19 cellular contexts compared by ENCODE assay signal in the genomic region with DNA sequence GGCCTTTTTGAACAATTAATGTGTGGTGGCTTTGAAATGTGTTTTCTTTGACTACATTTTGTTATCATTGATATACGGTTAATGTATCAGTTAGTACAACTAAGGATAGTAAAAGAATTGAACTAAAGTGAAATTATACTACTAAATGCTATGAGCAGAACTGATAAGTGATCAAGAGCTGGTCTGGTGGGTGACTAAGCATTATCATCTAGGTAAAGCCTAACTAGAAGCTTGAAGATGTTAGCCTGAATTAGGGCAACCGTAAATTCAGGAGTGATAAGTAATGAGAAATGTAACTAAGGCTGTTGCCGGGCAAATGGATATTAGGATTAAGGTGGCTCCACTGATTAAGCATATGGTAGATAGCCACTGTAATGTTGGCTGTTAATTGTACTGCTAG. TPM values are rescaled to one million over a fixed set of nuclear protein-coding genes. Genes with fewer than 3 reads are reported as not detected.
DNase-seq lines count a peak whose midpoint lies in the region; ATAC-seq, FAIRE-seq and TF ChIP-seq lines count a peak whose summit lies in the region.
"Had no signal": no experiment of that assay in that cellular context is flagged by ENCODE, and none has a peak within 500 bp of the region (broad histone marks: within the 10 kb centered on the region; RNA-seq: fewer than 3 reads in every experiment).

No MANE protein-coding gene starts in this region.

- intact Hi-C loops in K562 (cut with micrococcal nuclease): no loop called here

- FAIRE-seq in K562 (lab: Jason Lieb, UNC): no peak
- peak; percentile 24 for FAIRE-seq in islet of Langerhans (lab: Jason Lieb, UNC)
- FAIRE-seq: GM12878, GM19239, H54 had no signal

- H3K9me3 ChIP-seq in K562 (replicated peaks; ENCODE audit: control insufficient read depth, insufficient read depth, low read depth, low read length): no peaks in the 10 kb centered on the region
- H3K9me3 ChIP-seq: HAP-1 had no signal

- no peaks in the 10 kb centered on the region for H3K79me2 ChIP-seq in K562 (ENCODE audit: control insufficient read depth, insufficient read depth, low read length)

- no peak overlapping the region for H3K9ac ChIP-seq in K562 (ENCODE audit: insufficient read depth in 1 of 2, low read depth in 2 of 2, low read length in 2 of 2)

- no peak overlapping the region for H3K4me2 ChIP-seq in K562 (ENCODE audit: insufficient read depth, low read length)

- no peak for ATAC-seq in K562
- ATAC-seq: GM12878 had no signal

- DNase-seq in NCI-H82 (lab: John Stamatoyannopoulos, UW): peak; percentile 80
- DNase-seq in K562 (ENCODE audit: extremely low read depth in 1 of 4, low spot score in 3 of 4): no peak
- DNase-seq in NCI-H146 (lab: John Stamatoyannopoulos, UW): no peak
- no peak for DNase-seq in NCI-H2196 (lab: John Stamatoyannopoulos, UW; ENCODE audit: unreplicated experiment)
- no peak for DNase-seq in NCI-H748 treated with DMSO at 0.1 percent for 48 hours (lab: John Stamatoyannopoulos, UW)
- no peak for DNase-seq in NCI-H1048 (lab: John Stamatoyannopoulos, UW)
- DNase-seq: C1 segment of cervical spinal cord; Calu3; CD4-positive, alpha-beta memory T cell; COR-L47; DMS153; DND-41; GDM1; GOT3 had no signal

- H2AFZ ChIP-seq in K562 (ENCODE audit: low read depth, low read length): no peak overlapping the region

- H3K9me1 ChIP-seq in K562 (ENCODE audit: control insufficient read depth, insufficient read depth, low read length): no peaks in the 10 kb centered on the region

- no peak for TF ChIP-seq RAD21 in K562 (CRISPR knock-in tag; conservative IDR thresholded peaks at IDR 0.05 in 1 of 2, IDR thresholded peaks at IDR 0.05 in 1 of 2)

- no peak for TF ChIP-seq POLR2A in K562 (conservative IDR thresholded peaks at IDR 0.05)

- WGBS in K562 (ENCODE audit: insufficient coverage, low coverage, missing lambda C conversion rate): 3% methylated on average over 3 of the region's 3 CpGs

- no TSS peak for BruUV-seq in K562 (replicated peaks; lab: Mats Ljungman, UMichigan)

- H4K20me1 ChIP-seq in K562 (replicated peaks; ENCODE audit: control insufficient read depth, insufficient read depth, low read length): no peaks in the 10 kb centered on the region

- no peak overlapping the region for H3K27ac ChIP-seq in K562 (ENCODE audit: extremely low read depth, low read depth, low read length)

- in situ Hi-C loops in K562 (cut with MboI): no loop called here

- no peak overlapping the region for H3K4me3 ChIP-seq in K562
- H3K4me3 ChIP-seq: GM12878, HAP-1 had no signal

- no peak for TF ChIP-seq EP300 in K562 (IDR thresholded peaks at IDR 0.05; ENCODE audit: low read length)

- H3K36me3 ChIP-seq in K562 (ENCODE audit: control insufficient read depth, insufficient read depth, low read length): no peaks in the 10 kb centered on the region
- H3K36me3 ChIP-seq: HAP-1 had no signal

- POLR2A ChIA-PET in K562 (lab: Yijun Ruan, JAX): no interaction called here

- CTCF ChIA-PET in K562 (lab: Yijun Ruan, JAX; ENCODE audit: low intra/inter-chr PET ratio): no interaction called here

- H3K4me1 ChIP-seq in K562 (replicated peaks in 1 of 2; ENCODE audit: control insufficient read depth in 2 of 2, insufficient read depth in 2 of 2, low read length in 2 of 2): no peaks in the 10 kb centered on the region
- H3K4me1 ChIP-seq: HAP-1 had no signal

- H3K27me3 ChIP-seq in K562 (ENCODE audit: control insufficient read depth in 2 of 2, insufficient read depth in 2 of 2, low read length in 2 of 2): peaks cover 6 to 9% of the 10 kb centered on the region in 2 experiments; a peak in 3 of 5 replicates

- TF ChIP-seq CTCF in K562 (IDR thresholded peaks at IDR 0.05 in 2 of 3, conservative IDR thresholded peaks at IDR 0.05 in 1 of 3; ENCODE audit: insufficient read depth in 2 of 3, low read depth in 1 of 3, low read length in 3 of 3): no peak

TF ChIP-seq in K562, 482 proteins besides CTCF, POLR2A, EP300 and RAD21 (continues in another document):
- no peak for TF ChIP-seq SIRT6 (IDR thresholded peaks at IDR 0.05; ENCODE audit: low read depth, low read length)
- no peak for TF ChIP-seq MAZ (CRISPR knock-in tag; conservative IDR thresholded peaks at IDR 0.05 in 1 of 2, IDR thresholded peaks at IDR 0.05 in 1 of 2)
- TF ChIP-seq, protein P1, sequence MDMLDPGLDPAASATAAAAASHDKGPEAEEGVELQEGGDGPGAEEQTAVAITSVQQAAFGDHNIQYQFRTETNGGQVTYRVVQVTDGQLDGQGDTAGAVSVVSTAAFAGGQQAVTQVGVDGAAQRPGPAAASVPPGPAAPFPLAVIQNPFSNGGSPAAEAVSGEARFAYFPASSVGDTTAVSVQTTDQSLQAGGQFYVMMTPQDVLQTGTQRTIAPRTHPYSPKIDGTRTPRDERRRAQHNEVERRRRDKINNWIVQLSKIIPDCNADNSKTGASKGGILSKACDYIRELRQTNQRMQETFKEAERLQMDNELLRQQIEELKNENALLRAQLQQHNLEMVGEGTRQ (CRISPR knock-in tag; IDR thresholded peaks at IDR 0.05): no peak
- no peak for TF ChIP-seq ZKSCAN8 (CRISPR knock-in tag; IDR thresholded peaks at IDR 0.05)
- no peak for TF ChIP-seq SMAD3 (CRISPR knock-in tag; conservative IDR thresholded peaks at IDR 0.05)
- TF ChIP-seq C11orf30 (IDR thresholded peaks at IDR 0.05; ENCODE audit: low read depth): 0 out of 2 replicates have a peak, but pooled peaks have one; percentile 11
- peak; percentile 55 for TF ChIP-seq NFE2 (IDR thresholded peaks at IDR 0.05; ENCODE audit: low read depth)
- TF ChIP-seq, protein P2, sequence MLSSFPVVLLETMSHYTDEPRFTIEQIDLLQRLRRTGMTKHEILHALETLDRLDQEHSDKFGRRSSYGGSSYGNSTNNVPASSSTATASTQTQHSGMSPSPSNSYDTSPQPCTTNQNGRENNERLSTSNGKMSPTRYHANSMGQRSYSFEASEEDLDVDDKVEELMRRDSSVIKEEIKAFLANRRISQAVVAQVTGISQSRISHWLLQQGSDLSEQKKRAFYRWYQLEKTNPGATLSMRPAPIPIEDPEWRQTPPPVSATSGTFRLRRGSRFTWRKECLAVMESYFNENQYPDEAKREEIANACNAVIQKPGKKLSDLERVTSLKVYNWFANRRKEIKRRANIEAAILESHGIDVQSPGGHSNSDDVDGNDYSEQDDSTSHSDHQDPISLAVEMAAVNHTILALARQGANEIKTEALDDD (IDR thresholded peaks at IDR 0.05): peak; percentile 82
- TF ChIP-seq MAFG (tag; conservative IDR thresholded peaks at IDR 0.05): peak; percentile 50
- no peak for TF ChIP-seq SIN3B (IDR thresholded peaks at IDR 0.05; ENCODE audit: low read depth)
- TF ChIP-seq ZNF76 (CRISPR knock-in tag; IDR thresholded peaks at IDR 0.05; ENCODE audit: borderline replicate concordance): no peak
- TF ChIP-seq, protein P3, sequence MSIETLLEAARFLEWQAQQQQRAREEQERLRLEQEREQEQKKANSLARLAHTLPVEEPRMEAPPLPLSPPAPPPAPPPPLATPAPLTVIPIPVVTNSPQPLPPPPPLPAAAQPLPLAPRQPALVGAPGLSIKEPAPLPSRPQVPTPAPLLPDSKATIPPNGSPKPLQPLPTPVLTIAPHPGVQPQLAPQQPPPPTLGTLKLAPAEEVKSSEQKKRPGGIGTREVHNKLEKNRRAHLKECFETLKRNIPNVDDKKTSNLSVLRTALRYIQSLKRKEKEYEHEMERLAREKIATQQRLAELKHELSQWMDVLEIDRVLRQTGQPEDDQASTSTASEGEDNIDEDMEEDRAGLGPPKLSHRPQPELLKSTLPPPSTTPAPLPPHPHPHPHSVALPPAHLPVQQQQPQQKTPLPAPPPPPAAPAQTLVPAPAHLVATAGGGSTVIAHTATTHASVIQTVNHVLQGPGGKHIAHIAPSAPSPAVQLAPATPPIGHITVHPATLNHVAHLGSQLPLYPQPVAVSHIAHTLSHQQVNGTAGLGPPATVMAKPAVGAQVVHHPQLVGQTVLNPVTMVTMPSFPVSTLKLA (conservative IDR thresholded peaks at IDR 0.05): no peak

RNA-seq across cellular contexts. Expression of a gene that starts 16.0 kb away (rescaled TPM):
- 21.3 and 58.7 TPM in 2 replicates for total RNA-seq in K562 (2011; cell fraction: chromatin; rRNA removed; ENCODE audit: low replicate concordance)
- total RNA-seq in K562 (2011; cell fraction: nucleolus; rRNA removed): 21.2 and 23.3 TPM in 2 replicates
- total RNA-seq in K562 (2011; cell fraction: nucleoplasm; rRNA removed): 34.2 and 65.9 TPM in 2 replicates
- total RNA-seq in K562 (2014; rRNA removed) (13.8 and 17.5 TPM in 2 replicates), K562 (2014; rRNA removed; fragmentation: Illumina TruSeq; extraction: Trizol) (38.9 and 43.3 TPM in 2 replicates), K562 (2015; rRNA removed; fragmentation: Illumina TruSeq; extraction: Trizol) (22.3 and 24.5 TPM in 2 replicates), K562 (2021) (39.5 and 41.0 TPM in 2 replicates)
- polyA plus RNA-seq in K562 (2011; rRNA removed) (55.5 and 71.6 TPM in 2 replicates), K562 (2014; fragmentation: Illumina TruSeq; extraction: Trizol) (27.3 and 32.8 TPM in 2 replicates), K562 (2014; fragmentation: Nextera tagmentation; extraction: Ambion mirVana) (1 to 10 TPM; 9.3 to 9.6 TPM), K562 (2014; rRNA removed) (16.2 and 18.2 TPM in 2 replicates)
- polyA plus RNA-seq in K562 (2011; cell fraction: cytosol; rRNA removed): 10.4 and 18.6 TPM in 2 replicates
- 11.0 and 14.3 TPM in 2 replicates for polyA plus RNA-seq in K562 (2011; cell fraction: nucleus; rRNA removed)
- 23.6 and 39.2 TPM in 2 replicates for polyA plus RNA-seq in K562 (2012)
- polyA minus RNA-seq in K562 (2011; rRNA and poly(A)+ RNA removed): 60.9 and 71.0 TPM in 2 replicates
- polyA minus RNA-seq in K562 (2011; cell fraction: cytosol; rRNA and poly(A)+ RNA removed): 25.4 and 28.6 TPM in 2 replicates
- 29.9 and 38.1 TPM in 2 replicates for polyA minus RNA-seq in K562 (2011; cell fraction: nucleus; rRNA and poly(A)+ RNA removed)

RNA-seq across cellular contexts. Expression of a gene that starts 46.2 kb away (rescaled TPM):
- total RNA-seq in K562 (2011; cell fraction: chromatin; rRNA removed; ENCODE audit: low replicate concordance): 50.5 and 141 TPM in 2 replicates
- total RNA-seq in K562 (2011; cell fraction: nucleolus; rRNA removed): 40.2 and 49.0 TPM in 2 replicates
- total RNA-seq in K562 (2011; cell fraction: nucleoplasm; rRNA removed): 77.8 and 89.5 TPM in 2 replicates
- total RNA-seq in K562 (2014; rRNA removed): 50.4 and 59.2 TPM in 2 replicates
- 106 and 136 TPM in 2 replicates for total RNA-seq in K562 (2014; rRNA removed; fragmentation: Illumina TruSeq; extraction: Trizol)
- total RNA-seq in K562 (2015; rRNA removed; fragmentation: Illumina TruSeq; extraction: Trizol): 87.9 and 97.0 TPM in 2 replicates
- 85.2 and 91.9 TPM in 2 replicates for total RNA-seq in K562 (2021)
- 56.1 and 75.0 TPM in 2 replicates for polyA plus RNA-seq in K562 (2011; rRNA removed)
- polyA plus RNA-seq in K562 (2011; cell fraction: cytosol; rRNA removed): 3.9 and 5.5 TPM in 2 replicates
- polyA plus RNA-seq in K562 (2011; cell fraction: nucleus; rRNA removed): 140 and 149 TPM in 2 replicates
- 46.3 and 75.3 TPM in 2 replicates for polyA plus RNA-seq in K562 (2012)
- polyA plus RNA-seq in K562 (2014; fragmentation: Illumina TruSeq; extraction: Trizol): 87.6 and 113 TPM in 2 replicates
- polyA plus RNA-seq in K562 (2014; fragmentation: Nextera tagmentation; extraction: Ambion mirVana): 100 to 1,000 TPM; 113 to 138 TPM
- polyA plus RNA-seq in K562 (2014; rRNA removed): 59.7 and 75.4 TPM in 2 replicates
- 119 and 126 TPM in 2 replicates for polyA minus RNA-seq in K562 (2011; rRNA and poly(A)+ RNA removed)
- polyA minus RNA-seq in K562 (2011; cell fraction: cytosol; rRNA and poly(A)+ RNA removed): 15.1 and 17.9 TPM in 2 replicates
- 31.6 and 79.9 TPM in 2 replicates for polyA minus RNA-seq in K562 (2011; cell fraction: nucleus; rRNA and poly(A)+ RNA removed)
